Comparison of ENCODE assay signal across 13 cellular contexts in genomic region chr1:200075522-200075921, GRCh38. TPM values are rescaled to one million over a fixed set of nuclear protein-coding genes. Genes with fewer than 3 reads are reported as not detected.
DNase-seq lines count a peak whose midpoint lies in the region; ATAC-seq and TF ChIP-seq lines count a peak whose summit lies in the region.
"Had no signal": no experiment of that assay in that cellular context is flagged by ENCODE, and none has a peak within 500 bp of the region (broad histone marks: within the 10 kb centered on the region; RNA-seq: fewer than 3 reads in every experiment).

No MANE protein-coding gene starts in this region.

- H3K9ac ChIP-seq in HCT116 (ENCODE audit: low read length), result no peak overlapping the region

- no peak for TF ChIP-seq POLR2A in HCT116 (IDR thresholded peaks at IDR 0.05; ENCODE audit: borderline replicate concordance, extremely low read depth, insufficient read depth, insufficient read length)
- TF ChIP-seq POLR2A in esophagus squamous epithelium (IDR thresholded peaks at IDR 0.05), result no peak

- no peaks in the 10 kb centered on the region for H4K20me1 ChIP-seq in HCT116 (ENCODE audit: insufficient read depth)

- H3K4me3 Mint-ChIP-seq in progenitor cell of endocrine pancreas (ENCODE audit: low read depth), result no peak overlapping the region
- H3K4me3 Mint-ChIP-seq: activated CD4-positive, alpha-beta T cell treated with anti-CD3 and anti-CD28 coated beads, Interleukin-2, amount 10 ng/mL, durations not matched to agents 24 days and 14 days had no signal

- H3K36me3 Mint-ChIP-seq in progenitor cell of endocrine pancreas (ENCODE audit: insufficient read depth), result peaks cover 5% of the 10 kb centered on the region

- H3K9me3 ChIP-seq in HCT116 (ENCODE audit: control insufficient read depth in 1 of 2, insufficient read depth in 1 of 2, low read depth in 1 of 2, low read length in 2 of 2), result no peaks in the 10 kb centered on the region
- no peaks in the 10 kb centered on the region for H3K9me3 ChIP-seq in esophagus squamous epithelium
- H3K9me3 ChIP-seq: ascending aorta had no signal

- DNase-seq in HCT116 (ENCODE audit: low read depth, low spot score), result no peak
- peak; percentile 25 for DNase-seq in NCI-H69 (lab: John Stamatoyannopoulos, UW)
- no peak for DNase-seq in esophagus squamous epithelium (lab: John Stamatoyannopoulos, UW)
- no peak for DNase-seq in progenitor cell of endocrine pancreas (ENCODE audit: low spot score, unreplicated experiment)
- DNase-seq in GM19240 (ENCODE audit: insufficient read length, low spot score), result no peak
- no peak for DNase-seq in NK-92 treated with Interleukin-12 subunit alpha and Interleukin-12 subunit beta, amount 100 ng/mL, for 24 hours (lab: John Stamatoyannopoulos, UW)
- DNase-seq in kidney tubule cell (ENCODE audit: low spot score), result no peak
- DNase-seq: activated CD4-positive, alpha-beta T cell treated with anti-CD3 and anti-CD28 coated beads, Interleukin-2, amount 10 ng/mL, durations not matched to agents 24 days and 14 days; effector CD8-positive, alpha-beta T cell; NCI-H2081; stimulated activated naive CD4-positive, alpha-beta T cell treated with Interleukin-2 at 50 U/mL for 16 hours had no signal

- peak overlapping the region; percentile 97 for H3K27ac Mint-ChIP-seq in progenitor cell of endocrine pancreas
- H3K27ac Mint-ChIP-seq: activated CD4-positive, alpha-beta T cell treated with anti-CD3 and anti-CD28 coated beads, Interleukin-2, amount 10 ng/mL, durations not matched to agents 24 days and 14 days had no signal

- no peak for TF ChIP-seq RAD21 in HCT116 (IDR thresholded peaks at IDR 0.05; ENCODE audit: low read depth)

- POLR2A ChIA-PET in HCT116 (lab: Charles Lee), result no interaction called here

- H3K27me3 Mint-ChIP-seq in progenitor cell of endocrine pancreas, result no peaks in the 10 kb centered on the region

- BruUV-seq in HCT116 (replicated peaks; lab: Mats Ljungman, UMichigan), result no TSS peak

- intact Hi-C loops in HCT116 (cut with micrococcal nuclease), result loop anchor here (10.0 kb wide), 1 partner anchor 391 kb away; no protein-coding TSS in a partner anchor
- intact Hi-C loops in esophagus squamous epithelium (cut with DNase I), result no loop called here

- peaks cover 39% of the 10 kb centered on the region for H3K4me1 Mint-ChIP-seq in progenitor cell of endocrine pancreas (ENCODE audit: low read depth)
- H3K4me1 Mint-ChIP-seq: activated CD4-positive, alpha-beta T cell treated with anti-CD3 and anti-CD28 coated beads, Interleukin-2, amount 10 ng/mL, durations not matched to agents 24 days and 14 days had no signal

- H3K9me2 ChIP-seq in HCT116 (ENCODE audit: insufficient read depth), result 0 out of 2 replicates have a peak, but pooled peaks cover 3% of the 10 kb centered on the region

- H3K4me1 ChIP-seq in HCT116 (ENCODE audit: control insufficient read depth in 1 of 2, insufficient read depth in 2 of 2, low read length in 2 of 2) (peaks cover 6 to 21% of the 10 kb centered on the region in 2 experiments), esophagus squamous epithelium (no peaks in the 10 kb centered on the region)
- H3K4me1 ChIP-seq: ascending aorta had no signal

- no peaks in the 10 kb centered on the region for H3K36me3 ChIP-seq in HCT116 (ENCODE audit: control insufficient read depth in 1 of 2, insufficient read depth in 2 of 2, low read length in 2 of 2)
- H3K36me3 ChIP-seq in esophagus squamous epithelium, result no peaks in the 10 kb centered on the region
- H3K36me3 ChIP-seq: ascending aorta had no signal

- RAD21 ChIA-PET in HCT116 (lab: Charles Lee; ENCODE audit: low non-redundant PET in 1 of 2, low total read pairs in 2 of 2, uncharacterized antibody in 2 of 2, unreplicated experiment in 2 of 2), result no interaction called here

- H3K9me3 Mint-ChIP-seq in progenitor cell of endocrine pancreas (ENCODE audit: low read depth), result no peaks in the 10 kb centered on the region
- H3K9me3 Mint-ChIP-seq: activated CD4-positive, alpha-beta T cell treated with anti-CD3 and anti-CD28 coated beads, Interleukin-2, amount 10 ng/mL, durations not matched to agents 24 days and 14 days; nephron had no signal

- H3K4me3 ChIP-seq in HCT116 (replicated peaks in 1 of 2; ENCODE audit: low read depth in 1 of 2, low read length in 2 of 2), result no peak overlapping the region
- no peak overlapping the region for H3K4me3 ChIP-seq in esophagus squamous epithelium
- H3K4me3 ChIP-seq: ascending aorta had no signal

- CTCF ChIA-PET in HCT116 (lab: Charles Lee), result no interaction called here

- WGBS in esophagus squamous epithelium, 2 donors, result 22 to 49% methylated on average over 8 of the region's 8 CpGs

- H3K27me3 ChIP-seq in HCT116 (ENCODE audit: insufficient read depth, low read length), result no peaks in the 10 kb centered on the region
- H3K27me3 ChIP-seq in esophagus squamous epithelium, result peaks cover 0 to 50% (median 0%) of the 10 kb centered on the region in 4 donors
- H3K27me3 ChIP-seq: ascending aorta had no signal

- H3K27ac ChIP-seq in HCT116 (ENCODE audit: low read depth, low read length) (no peak overlapping the region), esophagus squamous epithelium (peak overlapping the region in 3 of 4 donors; percentile 22 to 49 (median 49))
- H3K27ac ChIP-seq: ascending aorta had no signal

- no peak for TF ChIP-seq CTCF in HCT116 (IDR thresholded peaks at IDR 0.05 in 2 of 3, conservative IDR thresholded peaks at IDR 0.05 in 1 of 3; ENCODE audit: borderline replicate concordance in 1 of 3, insufficient read depth in 1 of 3, low read depth in 2 of 3, low read length in 2 of 3)
- no peak for TF ChIP-seq CTCF in esophagus squamous epithelium (IDR thresholded peaks at IDR 0.05)
- no peak for TF ChIP-seq CTCF in progenitor cell of endocrine pancreas (IDR thresholded peaks at IDR 0.05; ENCODE audit: unreplicated experiment)

- H3K4me2 ChIP-seq in HCT116 (ENCODE audit: low read length), result peak overlapping the region; percentile 62; the same call in 1 of the 2 replicates

- H2AFZ ChIP-seq in HCT116 (ENCODE audit: low read depth, low read length, poor library complexity, severe bottlenecking), result no peak overlapping the region

- H3K79me2 ChIP-seq in HCT116 (ENCODE audit: insufficient read depth, low read length), result no peaks in the 10 kb centered on the region

- ATAC-seq in HCT116, result no peak

TF ChIP-seq in HCT116, 20 proteins besides CTCF, POLR2A, EP300 and RAD21:
- TF ChIP-seq FOSL1 (IDR thresholded peaks at IDR 0.05; ENCODE audit: low read depth) (no peak), JUND (IDR thresholded peaks at IDR 0.05) (no peak), CBX3 (IDR thresholded peaks at IDR 0.05; ENCODE audit: low read depth) (no peak), SP1 (IDR thresholded peaks at IDR 0.05; ENCODE audit: low read depth) (no peak), REST (IDR thresholded peaks at IDR 0.05; ENCODE audit: low read depth) (no peak), YY1 (IDR thresholded peaks at IDR 0.05; ENCODE audit: extremely low read depth, insufficient replicate concordance, low read depth, low read length) (no peak), CEBPB (IDR thresholded peaks at IDR 0.05; ENCODE audit: low read depth) (no peak), ZFX (IDR thresholded peaks at IDR 0.05) (no peak), TCF7L2 (IDR thresholded peaks at IDR 0.05; ENCODE audit: borderline replicate concordance, extremely low read depth, insufficient read depth, insufficient read length) (no peak), EGR1 (IDR thresholded peaks at IDR 0.05; ENCODE audit: low read depth) (no peak), POLR2AphosphoS5 (IDR thresholded peaks at IDR 0.05; ENCODE audit: low read depth, low read length) (no peak), EZH2 (IDR thresholded peaks at IDR 0.05) (no peak), SIN3A (IDR thresholded peaks at IDR 0.05; ENCODE audit: low read depth) (no peak)

RNA-seq across cellular contexts. Expression of gene NR5A2, which starts 48.0 kb away (rescaled TPM):
- 0.91 TPM for total RNA-seq in HCT116 (2021; ENCODE audit: unreplicated experiment)
- 0.21 and 0.27 TPM in 2 replicates for polyA plus RNA-seq in HCT116 (2012)
- total RNA-seq in esophagus squamous epithelium, result 1 to 10 TPM in 2 of 4 donors, under 1 TPM in 2; 0.30 to 4.2 (median 0.87) TPM
- total RNA-seq in progenitor cell of endocrine pancreas, result 23.2 and 29.1 TPM in 2 replicates
- total RNA-seq: activated CD4-positive, alpha-beta T cell treated with anti-CD3 and anti-CD28 coated beads, Interleukin-2, amount 10 ng/mL, durations not matched to agents 24 days and 14 days had no signal
